1 cellular context compared by ENCODE assay signal in genomic region chr15:39273805-39274411, GRCh38.
TF ChIP-seq lines count a peak whose summit lies in the region.

No MANE protein-coding gene starts in this region.

TF ChIP-seq in HepG2, 621 proteins besides CTCF, POLR2A, EP300 and RAD21 (continued from another document and continues in another):
- TF ChIP-seq ZNF878 (CRISPR knock-in tag; IDR thresholded peaks at IDR 0.05) (peak; percentile 42; the same call in 1 of the 2 replicates), GFI1 (CRISPR knock-in tag; IDR thresholded peaks at IDR 0.05; ENCODE audit: borderline replicate concordance) (peak; percentile 86), ZNF510 (CRISPR knock-in tag; IDR thresholded peaks at IDR 0.05; ENCODE audit: low read depth) (no peak), ZNF672 (CRISPR knock-in tag; IDR thresholded peaks at IDR 0.05) (no peak), HDAC1 (CRISPR knock-in tag; IDR thresholded peaks at IDR 0.05) (peak; percentile 81), KAT2B (IDR thresholded peaks at IDR 0.05; ENCODE audit: borderline replicate concordance, low read depth, low read length) (no peak), ZNF430 (CRISPR knock-in tag; IDR thresholded peaks at IDR 0.05) (0 out of 2 replicates have a peak, but pooled peaks have one; percentile 24), KLF9 (CRISPR knock-in tag; IDR thresholded peaks at IDR 0.05; ENCODE audit: low read depth) (0 out of 2 replicates have a peak, but pooled peaks have one; percentile 7), ATF3 (CRISPR knock-in tag; IDR thresholded peaks at IDR 0.05) (peak; percentile 61), ARID2 (CRISPR knock-in tag; IDR thresholded peaks at IDR 0.05; ENCODE audit: borderline replicate concordance) (no peak), ZFP90 (CRISPR knock-in tag; IDR thresholded peaks at IDR 0.05; ENCODE audit: borderline replicate concordance) (peak; percentile 76; the same call in 1 of the 2 replicates), ZSCAN31 (CRISPR knock-in tag; IDR thresholded peaks at IDR 0.05; ENCODE audit: low read depth) (no peak), MEIS2 (CRISPR knock-in tag; IDR thresholded peaks at IDR 0.05) (peak; percentile 90), IRX3 (CRISPR knock-in tag; IDR thresholded peaks at IDR 0.05; ENCODE audit: borderline replicate concordance, low read depth) (no peak), ZNF354B (CRISPR knock-in tag; IDR thresholded peaks at IDR 0.05) (no peak), ZMYM4 (CRISPR knock-in tag; IDR thresholded peaks at IDR 0.05) (peak; percentile 67; the same call in 1 of the 2 replicates), BHLHE40 (IDR thresholded peaks at IDR 0.05; ENCODE audit: low read length) (no peak; the same call in 1 of the 2 replicates), ATF6 (CRISPR knock-in tag; conservative IDR thresholded peaks at IDR 0.05) (no peak), TERF1 (CRISPR knock-in tag; IDR thresholded peaks at IDR 0.05) (no peak), SPEN (CRISPR knock-in tag; IDR thresholded peaks at IDR 0.05; ENCODE audit: low read depth) (peak; percentile 51; the same call in 1 of the 2 replicates), ZNF362 (CRISPR knock-in tag; IDR thresholded peaks at IDR 0.05; ENCODE audit: borderline replicate concordance) (peak; percentile 36; the same call in 1 of the 2 replicates), SMC3 (IDR thresholded peaks at IDR 0.05; ENCODE audit: low read length) (peak; percentile 30; the same call in 1 of the 2 replicates), ZNF569 (CRISPR knock-in tag; IDR thresholded peaks at IDR 0.05; ENCODE audit: borderline replicate concordance) (no peak), ZNF292 (CRISPR knock-in tag; IDR thresholded peaks at IDR 0.05; ENCODE audit: borderline replicate concordance, low read depth) (peak; percentile 62; the same call in 1 of the 2 replicates), ZNF18 (CRISPR knock-in tag; IDR thresholded peaks at IDR 0.05; ENCODE audit: insufficient replicate concordance) (no peak), RFXANK (CRISPR knock-in tag; IDR thresholded peaks at IDR 0.05) (no peak), ZMAT3 (CRISPR knock-in tag; conservative IDR thresholded peaks at IDR 0.05) (no peak; the same call in 1 of the 2 replicates), ZSCAN22 (CRISPR knock-in tag; IDR thresholded peaks at IDR 0.05) (no peak; the same call in 1 of the 2 replicates), FOXK1 (CRISPR knock-in tag; IDR thresholded peaks at IDR 0.05; ENCODE audit: borderline replicate concordance, low read depth) (peak; percentile 73; the same call in 1 of the 2 replicates), THAP9 (CRISPR knock-in tag; IDR thresholded peaks at IDR 0.05; ENCODE audit: borderline replicate concordance) (no peak), YEATS2 (CRISPR knock-in tag; IDR thresholded peaks at IDR 0.05; ENCODE audit: borderline replicate concordance) (peak; percentile 54; the same call in 1 of the 2 replicates), MTERF4 (CRISPR knock-in tag; IDR thresholded peaks at IDR 0.05) (no peak), TBP (CRISPR knock-in tag; IDR thresholded peaks at IDR 0.05) (no peak), CCAR2 (optimal IDR thresholded peaks at IDR 0.05; ENCODE audit: low read depth, low read length) (peak; percentile 66), HOXA5 (CRISPR knock-in tag; IDR thresholded peaks at IDR 0.05) (no peak; the same call in 1 of the 2 replicates), IKZF5 (CRISPR knock-in tag; IDR thresholded peaks at IDR 0.05) (peak; percentile 72), ZNF580 (CRISPR knock-in tag; IDR thresholded peaks at IDR 0.05; ENCODE audit: borderline replicate concordance, low read depth) (no peak), RBFOX2 (IDR thresholded peaks at IDR 0.05; ENCODE audit: low read depth, low read length) (no peak), JUND (CRISPR knock-in tag; IDR thresholded peaks at IDR 0.05) (peak; percentile 83), ZBTB34 (CRISPR knock-in tag; IDR thresholded peaks at IDR 0.05) (peak; percentile 98), MTF1 (CRISPR knock-in tag; IDR thresholded peaks at IDR 0.05) (peak; percentile 45; the same call in 1 of the 2 replicates), NAIF1 (CRISPR knock-in tag; IDR thresholded peaks at IDR 0.05; ENCODE audit: borderline replicate concordance) (no peak), ZNF274 (CRISPR knock-in tag; IDR thresholded peaks at IDR 0.05) (no peak), ZNF431 (CRISPR knock-in tag; IDR thresholded peaks at IDR 0.05; ENCODE audit: borderline replicate concordance, low read depth) (no peak), MEIS1 (CRISPR knock-in tag; IDR thresholded peaks at IDR 0.05; ENCODE audit: borderline replicate concordance) (peak; percentile 32; the same call in 1 of the 2 replicates), HINFP (CRISPR knock-in tag; IDR thresholded peaks at IDR 0.05; ENCODE audit: low read depth) (no peak), ZNF644 (CRISPR knock-in tag; IDR thresholded peaks at IDR 0.05; ENCODE audit: low read depth) (0 out of 2 replicates have a peak, but pooled peaks have one; percentile 44), DMAP1 (CRISPR knock-in tag; IDR thresholded peaks at IDR 0.05) (no peak), ZBTB20 (CRISPR knock-in tag; IDR thresholded peaks at IDR 0.05; ENCODE audit: borderline replicate concordance, low read depth) (peak; percentile 77; the same call in 1 of the 2 replicates), LBX2 (CRISPR knock-in tag; IDR thresholded peaks at IDR 0.05; ENCODE audit: borderline replicate concordance) (no peak), ZNF564 (CRISPR knock-in tag; IDR thresholded peaks at IDR 0.05) (no peak), EZH2 (conservative IDR thresholded peaks at IDR 0.05; ENCODE audit: low read depth, low read length) (no peak), FOSL1 (CRISPR knock-in tag; IDR thresholded peaks at IDR 0.05; ENCODE audit: borderline replicate concordance) (peak; percentile 85; the same call in 1 of the 2 replicates)
